ENCODE assay signal across 25 cellular contexts in genomic region chr15:75654201-75654907, GRCh38. TPM values are rescaled to one million over a fixed set of nuclear protein-coding genes. Genes with fewer than 3 reads are reported as not detected.
"Had no signal": no experiment of that assay in that cellular context is flagged by ENCODE, and none has a peak within 500 bp of the region (broad histone marks: within the 10 kb centered on the region; RNA-seq: fewer than 3 reads in every experiment).

No MANE protein-coding gene starts in this region.

- H3K27ac ChIP-seq: parathyroid adenoma, suprapubic skin had no signal

- H3K4me3 Mint-ChIP-seq: activated naive CD4-positive, alpha-beta T cell treated with anti-CD3 and anti-CD28 coated beads, Interleukin-2, amount 50 U/mL, for 24 hours; activated T-cell treated with anti-CD3 and anti-CD28 coated beads, Interleukin-2, amount 50 U/mL, for 72 hours; dendritic cell treated with granulocyte-macrophage colony-stimulating factor and Interleukin-4, amounts not matched to agents 40 ng/mL and 50 ng/mL, for 4 days; memory B cell; stimulated activated memory B cell treated with anti-CD40 and anti-IgM and Interleukin-4, amounts not matched to agents 10 μg/mL and 1 μg/mL and 100 μg/mL, for 72 hours had no signal

- H3K9me3 ChIP-seq: stomach, suprapubic skin had no signal

- H3K4me1 Mint-ChIP-seq: memory B cell had no signal

- ATAC-seq: activated T-cell treated with anti-CD3 and anti-CD28 coated beads, Interleukin-2, amount 50 U/mL, for 72 hours; right cardiac atrium; stimulated activated memory B cell treated with anti-CD40 and anti-IgM and Interleukin-4, amounts not matched to agents 10 μg/mL and 1 μg/mL and 100 μg/mL, for 72 hours had no signal

- H3K27ac Mint-ChIP-seq: activated naive CD4-positive, alpha-beta T cell treated with anti-CD3 and anti-CD28 coated beads, Interleukin-2, amount 50 U/mL, for 24 hours; activated T-cell treated with anti-CD3 and anti-CD28 coated beads, Interleukin-2, amount 50 U/mL, for 72 hours; dendritic cell treated with granulocyte-macrophage colony-stimulating factor and Interleukin-4, amounts not matched to agents 40 ng/mL and 50 ng/mL, for 4 days; memory B cell; nephron; stimulated activated memory B cell treated with anti-CD40 and anti-IgM and Interleukin-4, amounts not matched to agents 10 μg/mL and 1 μg/mL and 100 μg/mL, for 72 hours had no signal

- H3K9me3 Mint-ChIP-seq: activated naive CD4-positive, alpha-beta T cell treated with anti-CD3 and anti-CD28 coated beads, Interleukin-2, amount 50 U/mL, for 24 hours; activated T-cell treated with anti-CD3 and anti-CD28 coated beads, Interleukin-2, amount 50 U/mL, for 72 hours; brain; dendritic cell treated with granulocyte-macrophage colony-stimulating factor and Interleukin-4, amounts not matched to agents 40 ng/mL and 50 ng/mL, for 4 days; memory B cell; nephron; stimulated activated memory B cell treated with anti-CD40 and anti-IgM and Interleukin-4, amounts not matched to agents 10 μg/mL and 1 μg/mL and 100 μg/mL, for 72 hours had no signal

- H2AFZ ChIP-seq: parathyroid adenoma had no signal

- H3K27me3 ChIP-seq: stomach, suprapubic skin had no signal

- DNase-seq: activated CD4-positive, alpha-beta T cell treated with anti-CD3 and anti-CD28 coated beads for 4 hours; activated CD4-positive, alpha-beta T cell treated with anti-CD3 and anti-CD28 coated beads, Interleukin-2, amount 50 U/mL, for 48 hours; activated CD4-positive, CD25-positive, alpha-beta regulatory T cell; activated gamma-delta T cell; activated T-cell treated with anti-CD3 and anti-CD28 coated beads, Interleukin-2, amount 50 U/mL, for 72 hours; anterior cingulate cortex; effector CD4-positive, alpha-beta T cell; erythroblast; hippocampal formation; small intestine; stimulated activated CD4-positive, alpha-beta T cell treated with anti-CD3 and anti-CD28 coated beads, Interleukin-2, amount 100 ng/mL, for 24 hours; stomach; T1000; trophoblast cell had no signal

- H3K9ac ChIP-seq: parathyroid adenoma had no signal

- H3K27me3 Mint-ChIP-seq: activated naive CD4-positive, alpha-beta T cell treated with anti-CD3 and anti-CD28 coated beads, Interleukin-2, amount 50 U/mL, for 24 hours; brain; dendritic cell treated with granulocyte-macrophage colony-stimulating factor and Interleukin-4, amounts not matched to agents 40 ng/mL and 50 ng/mL, for 4 days; memory B cell; stimulated activated memory B cell treated with anti-CD40 and anti-IgM and Interleukin-4, amounts not matched to agents 10 μg/mL and 1 μg/mL and 100 μg/mL, for 72 hours had no signal

- H3K79me2 ChIP-seq: parathyroid adenoma had no signal

- H3K36me3 Mint-ChIP-seq: activated naive CD4-positive, alpha-beta T cell treated with anti-CD3 and anti-CD28 coated beads, Interleukin-2, amount 50 U/mL, for 24 hours; brain; memory B cell; stimulated activated memory B cell treated with anti-CD40 and anti-IgM and Interleukin-4, amounts not matched to agents 10 μg/mL and 1 μg/mL and 100 μg/mL, for 72 hours had no signal

- FAIRE-seq: frontal cortex, small intestine had no signal

RNA-seq across cellular contexts. Expression of gene CSPG4, which starts 58.3 kb away (rescaled TPM):
- total RNA-seq: activated T-cell treated with anti-CD3 and anti-CD28 coated beads, Interleukin-2, amount 50 U/mL, for 72 hours; T-helper 1 cell treated with Interleukin-12 subunit alpha and Interleukin-12 subunit beta and Interleukin-4 antibody, amounts not matched to agents 30 ng/mL and 1 ng/mL, for 36 hours had no signal
